In the genomic region with DNA sequence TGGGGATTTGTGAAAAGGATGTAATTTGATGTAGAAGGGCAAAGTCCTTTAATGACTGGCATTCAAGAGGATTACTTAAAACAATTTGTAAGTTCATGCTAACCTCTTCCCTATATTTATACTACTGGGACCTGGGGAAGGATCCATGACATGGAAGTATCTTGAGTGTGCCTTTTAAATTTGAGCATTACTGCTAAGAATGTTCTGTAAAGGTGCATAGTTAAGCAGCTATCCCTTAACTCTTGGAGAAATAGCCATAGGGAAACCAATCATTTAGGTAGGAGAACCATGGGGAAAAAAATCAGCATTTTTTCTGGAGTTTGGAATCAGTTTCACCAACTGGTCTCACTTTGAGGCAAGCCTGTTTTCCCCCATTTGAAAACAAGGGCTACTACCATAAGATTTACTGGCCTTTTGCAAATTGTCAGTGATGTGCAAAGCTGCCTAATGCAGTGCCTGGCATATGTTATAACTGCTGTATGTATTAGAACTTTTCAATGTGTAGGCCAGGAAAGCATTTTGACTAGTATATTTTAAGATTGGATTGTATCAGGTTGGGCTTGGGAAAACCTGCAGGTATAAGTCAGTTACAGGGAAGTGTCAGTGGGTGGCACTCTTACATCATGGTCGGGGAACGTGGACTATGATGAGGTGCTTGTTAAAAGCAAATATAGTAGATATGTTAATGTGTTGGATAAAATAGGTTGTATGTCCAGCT, we compare ENCODE assay signal across 8 cellular contexts.
DNase-seq lines count a peak whose midpoint lies in the region; ATAC-seq and TF ChIP-seq lines count a peak whose summit lies in the region.

No MANE protein-coding gene starts in this region.

- no peak for TF ChIP-seq EP300 in gastroesophageal sphincter (IDR thresholded peaks at IDR 0.05)

- peaks cover 0 to 8% of the 10 kb centered on the region in 2 donors for H3K36me3 ChIP-seq in gastroesophageal sphincter

- no peaks in the 10 kb centered on the region for H3K9me3 Mint-ChIP-seq in Calu3 (ENCODE audit: low read depth, unreplicated experiment)
- H3K9me3 Mint-ChIP-seq in activated T-cell treated with anti-CD3 and anti-CD28 coated beads, Interleukin-2, amount 50 U/mL, for 72 hours = no peaks in the 10 kb centered on the region

- no peaks in the 10 kb centered on the region for H3K27me3 ChIP-seq in gastroesophageal sphincter

- peak overlapping the region in 1 of 4 donors; percentile 22 for H3K27ac ChIP-seq in gastroesophageal sphincter

- peaks cover 49% of the 10 kb centered on the region for H3K36me3 Mint-ChIP-seq in Calu3 (ENCODE audit: insufficient read depth, unreplicated experiment)
- peaks cover 7 to 22% of the 10 kb centered on the region in 2 donors for H3K36me3 Mint-ChIP-seq in activated T-cell treated with anti-CD3 and anti-CD28 coated beads, Interleukin-2, amount 50 U/mL, for 72 hours (ENCODE audit: insufficient read depth in 2 of 2)

- TF ChIP-seq CTCF in Calu3 (IDR thresholded peaks at IDR 0.05; ENCODE audit: unreplicated experiment) (no peak), gastroesophageal sphincter (IDR thresholded peaks at IDR 0.05) (peak; percentile 16 to 55 (median 29))

- H3K27me3 Mint-ChIP-seq in Calu3 (ENCODE audit: unreplicated experiment) = no peaks in the 10 kb centered on the region
- no peaks in the 10 kb centered on the region for H3K27me3 Mint-ChIP-seq in activated T-cell treated with anti-CD3 and anti-CD28 coated beads, Interleukin-2, amount 50 U/mL, for 72 hours (ENCODE audit: low read depth)

- intact Hi-C loops in Calu3 (cut with micrococcal nuclease; ENCODE audit: unreplicated experiment) = loop anchor here (1.0 to 5.0 kb wide), 3 partner anchors 73 to 227 kb away; partner anchors contain the start of gene PRSS12

- ATAC-seq in GM19035 (IDR thresholded peaks at IDR 0.05; ENCODE audit: unreplicated experiment) (peak; percentile 18), HG03469 (IDR thresholded peaks at IDR 0.05; ENCODE audit: unreplicated experiment) (peak; percentile 16), gastroesophageal sphincter (no peak)
- no peak for ATAC-seq in activated T-cell treated with anti-CD3 and anti-CD28 coated beads, Interleukin-2, amount 50 U/mL, for 72 hours (replicated peaks in 1 of 2)

- CTCF ChIA-PET in Calu3 (lab: Charles Lee) = interaction anchor here (1.5 kb wide), 1 partner anchor 72 kb away, joined by 8 read pairs; the partner anchor contains the start of gene PRSS12

- H3K4me1 Mint-ChIP-seq in Calu3 (ENCODE audit: low read depth, unreplicated experiment) = peaks cover 36% of the 10 kb centered on the region
- H3K4me1 Mint-ChIP-seq in activated T-cell treated with anti-CD3 and anti-CD28 coated beads, Interleukin-2, amount 50 U/mL, for 72 hours (ENCODE audit: low read depth) = peaks cover 41% of the 10 kb centered on the region

- peak overlapping the region; percentile 69 for H3K27ac Mint-ChIP-seq in Calu3 (ENCODE audit: unreplicated experiment)
- H3K27ac Mint-ChIP-seq in activated T-cell treated with anti-CD3 and anti-CD28 coated beads, Interleukin-2, amount 50 U/mL, for 72 hours = peak overlapping the region; percentile 91

- DNase-seq in Calu3 = peak; percentile 58
- peak; percentile 69 for DNase-seq in NCI-H748 (lab: John Stamatoyannopoulos, UW; ENCODE audit: unreplicated experiment)
- peak; percentile 38 to 41 for DNase-seq in activated T-cell treated with anti-CD3 and anti-CD28 coated beads, Interleukin-2, amount 50 U/mL, for 72 hours
- peak; percentile 62 for DNase-seq in pons (ENCODE audit: low spot score)
- DNase-seq in NCI-H226 = no peak

- WGBS in gastroesophageal sphincter (ENCODE audit: low coverage in 1 of 2), 2 donors = 6 to 10% methylated on average over 2 of the region's 2 CpGs

- H3K4me3 ChIP-seq in gastroesophageal sphincter = no peak overlapping the region

- H3K9me3 ChIP-seq in gastroesophageal sphincter = no peaks in the 10 kb centered on the region

- no TSS peak for BruUV-seq in Calu3 (replicated peaks; lab: Mats Ljungman, UMichigan)

- peaks cover 0 to 32% (median 0%) of the 10 kb centered on the region in 3 donors for H3K4me1 ChIP-seq in gastroesophageal sphincter

- no peak for TF ChIP-seq POLR2A in gastroesophageal sphincter (IDR thresholded peaks at IDR 0.05)

- H3K4me3 Mint-ChIP-seq in Calu3 (ENCODE audit: low read depth, unreplicated experiment) = peak overlapping the region; percentile 80
- H3K4me3 Mint-ChIP-seq in activated T-cell treated with anti-CD3 and anti-CD28 coated beads, Interleukin-2, amount 50 U/mL, for 72 hours = peak overlapping the region; percentile 95 to 98

Comparison
In these comparisons a context has a peak if more than half of its experiments do, and no peak if none do; other contexts are left out.
1. ATAC-seq: peak in GM19035 (single experiment) and HG03469 (single experiment); none in activated T-cell treated with anti-CD3 and anti-CD28 coated beads, Interleukin-2, amount 50 U/mL, for 72 hours (0 of 2) and gastroesophageal sphincter (single experiment).